In genomic region chr12:12583510-12583909, GRCh38 we compare ENCODE assay signal across 1 cellular context.
TF ChIP-seq lines count a peak whose summit lies in the region.

No MANE protein-coding gene starts in this region.

TF ChIP-seq in GM12878, 131 proteins besides CTCF, POLR2A, EP300 and RAD21:
- TF ChIP-seq CUX1 (IDR thresholded peaks at IDR 0.05; ENCODE audit: insufficient replicate concordance, low read depth, low read length), result no peak
